Comparison of ENCODE assay signal across 8 cellular contexts in the genomic region with DNA sequence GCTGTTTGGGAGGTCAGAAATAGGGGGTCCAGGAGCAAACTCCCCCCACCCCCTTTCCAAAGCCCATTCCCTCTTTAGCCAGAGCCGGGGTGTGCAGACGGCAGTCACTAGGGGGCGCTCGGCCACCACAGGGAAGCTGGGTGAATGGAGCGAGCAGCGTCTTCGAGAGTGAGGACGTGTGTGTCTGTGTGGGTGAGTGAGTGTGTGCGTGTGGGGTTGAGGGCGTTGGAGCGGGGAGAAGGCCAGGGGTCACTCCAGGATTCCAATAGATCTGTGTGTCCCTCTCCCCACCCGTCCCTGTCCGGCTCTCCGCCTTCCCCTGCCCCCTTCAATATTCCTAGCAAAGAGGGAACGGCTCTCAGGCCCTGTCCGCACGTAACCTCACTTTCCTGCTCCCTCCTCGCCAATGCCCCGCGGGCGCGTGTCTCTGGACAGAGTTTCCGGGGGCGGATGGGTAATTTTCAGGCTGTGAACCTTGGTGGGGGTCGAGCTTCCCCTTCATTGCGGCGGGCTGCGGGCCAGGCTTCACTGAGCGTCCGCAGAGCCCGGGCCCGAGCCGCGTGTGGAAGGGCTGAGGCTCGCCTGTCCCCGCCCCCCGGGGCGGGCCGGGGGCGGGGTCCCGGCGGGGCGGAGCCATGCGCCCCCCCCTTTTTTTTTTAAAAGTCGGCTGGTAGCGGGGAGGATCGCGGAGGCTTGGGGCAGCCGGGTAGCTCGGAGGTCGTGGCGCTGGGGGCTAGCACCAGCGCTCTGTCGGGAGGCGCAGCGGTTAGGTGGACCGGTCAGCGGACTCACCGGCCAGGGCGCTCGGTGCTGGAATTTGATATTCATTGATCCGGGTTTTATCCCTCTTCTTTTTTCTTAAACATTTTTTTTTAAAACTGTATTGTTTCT. TPM values are rescaled to one million over a fixed set of nuclear protein-coding genes. Genes with fewer than 3 reads are reported as not detected.
DNase-seq lines count a peak whose midpoint lies in the region; ATAC-seq and TF ChIP-seq lines count a peak whose summit lies in the region.

VEGFA (plus strand) TSS at position 686 of the 891 bp plus-strand sequence.

- TF ChIP-seq POLR2A in heart left ventricle (IDR thresholded peaks at IDR 0.05): peak; percentile 94 to 98

- H3K27ac ChIP-seq in adipose tissue (ENCODE audit: low read depth, low read length) (peak within 1 kb of the TSS; percentile 66), heart left ventricle (peak within 1 kb of the TSS; percentile 89 to 99 (median 97))

- H3K27me3 Mint-ChIP-seq in T-cell (peaks cover 16 to 27% of the 10 kb centered on the region in 2 donors), progenitor cell of endocrine pancreas (no peaks in the 10 kb centered on the region)

- ATAC-seq in HG02678 (IDR thresholded peaks at IDR 0.05; ENCODE audit: unreplicated experiment) (peak; percentile 53), T-cell (replicated peaks in 1 of 4) (peak; percentile 77 to 85 (median 81)), heart left ventricle (peak; percentile 71 to 80 (median 76))

- H3K4me1 Mint-ChIP-seq in T-cell: peaks cover 8 to 20% (median 15%) of the 10 kb centered on the region in 3 donors
- peaks cover 44% of the 10 kb centered on the region for H3K4me1 Mint-ChIP-seq in progenitor cell of endocrine pancreas (ENCODE audit: low read depth)

- intact Hi-C loops in heart left ventricle (cut with DNase I): loop anchor here (1.0 to 10.0 kb wide), 25 partner anchors 47 to 475 kb away; partner anchors contain the start of gene HSP90AB1 (in 1 of the 10)

- WGBS in adipose tissue, 3 donors: 0 to 1% (median 1%) methylated on average over 54 to 61 of the region's 62 CpGs
- WGBS in heart left ventricle, 4 donors: 0 to 1% (median 1%) methylated on average over 49 to 62 of the region's 62 CpGs

- H3K4me3 Mint-ChIP-seq in T-cell: peak within 1 kb of the TSS; percentile 86 to 92 (median 89)
- peak within 1 kb of the TSS; percentile 97 for H3K4me3 Mint-ChIP-seq in progenitor cell of endocrine pancreas (ENCODE audit: low read depth)

- H3K27me3 ChIP-seq in heart left ventricle: no peaks in the 10 kb centered on the region

- H3K36me3 Mint-ChIP-seq in T-cell (no peaks in the 10 kb centered on the region), progenitor cell of endocrine pancreas (ENCODE audit: insufficient read depth) (peaks cover 3% of the 10 kb centered on the region)

- H3K9me3 Mint-ChIP-seq in T-cell (no peaks in the 10 kb centered on the region), progenitor cell of endocrine pancreas (ENCODE audit: low read depth) (no peaks in the 10 kb centered on the region)

- CTCF ChIA-PET in T-cell (lab: Charles Lee): interaction anchor here (0.6 to 4.4 kb wide), 18 partner anchors 15 to 450 kb away, joined by 3 to 27 read pairs (median 3); no protein-coding TSS in a partner anchor

- H3K36me3 ChIP-seq in heart left ventricle: no peaks in the 10 kb centered on the region

- peaks cover 6 to 42% (median 33%) of the 10 kb centered on the region in 12 donors for H3K4me1 ChIP-seq in heart left ventricle

- POLR2A ChIA-PET in T-cell (lab: Charles Lee): interaction anchor here (0.6 to 0.7 kb wide), 2 partner anchors 292 to 477 kb away, joined by 4 to 5 read pairs; partner anchors contain the start of genes HSP90AB1 (in 1 of the 2) and TJAP1 (in 1 of the 2)

- DNase-seq in NCI-H1417 (lab: John Stamatoyannopoulos, UW) (peak; percentile 85 to 89 (median 89)), T-cell (peak; percentile 66 to 89 (median 83)), heart left ventricle (peak; percentile 91 to 95 (median 93)), progenitor cell of endocrine pancreas (ENCODE audit: low spot score, unreplicated experiment) (peak; percentile 90), ureter (ENCODE audit: low spot score) (peak; percentile 94)

- H3K27ac Mint-ChIP-seq in T-cell (peak within 1 kb of the TSS in 1 of 2 donors; percentile 9), progenitor cell of endocrine pancreas (peak within 1 kb of the TSS; percentile 97)

- H3K4me3 ChIP-seq in heart left ventricle: peak within 1 kb of the TSS; percentile 64 to 99 (median 92)

- TF ChIP-seq CTCF in GM12872 (IDR thresholded peaks at IDR 0.05; ENCODE audit: insufficient read depth, low read depth, low read length) (peak; percentile 99), heart left ventricle (IDR thresholded peaks at IDR 0.05) (peak; percentile 93 to 99 (median 98)), progenitor cell of endocrine pancreas (IDR thresholded peaks at IDR 0.05; ENCODE audit: unreplicated experiment) (peak; percentile 98)

- no peaks in the 10 kb centered on the region for H3K9me3 ChIP-seq in heart left ventricle

RNA-seq across cellular contexts. Expression of gene VEGFA, which starts in this region (rescaled TPM):
- total RNA-seq in T-cell (1 to 10 TPM; 1.1 to 8.9 (median 6.4) TPM), heart left ventricle (100 to 1,000 TPM in 7 of 9 donors, 10 to 100 TPM in 2; 83.0 to 238 (median 171) TPM), progenitor cell of endocrine pancreas (243 and 267 TPM in 2 replicates), ureter (261 TPM)
- polyA plus RNA-seq in adipose tissue (100 to 1,000 TPM in 1 of 3 donors, 10 to 100 TPM in 2; 67.5 to 260 (median 90.8) TPM), heart left ventricle (100 to 1,000 TPM; 139 to 254 TPM)

Comparison
In these comparisons a context has a peak if more than half of its experiments do, and no peak if none do; other contexts are left out.
1. Peak in every context shown above with its lines: DNase-seq, ATAC-seq, H3K4me3 ChIP-seq and H3K27ac ChIP-seq.
2. RNA of gene VEGFA (total RNA-seq): 243 to 267 TPM in progenitor cell of endocrine pancreas, 261 TPM in ureter (single experiment) and 83.0 to 238 TPM in heart left ventricle; 1.1 to 8.9 TPM in T-cell; every median in the first group is over 4 times any median in the second.